Comparison of ENCODE assay signal across 8 cellular contexts in the genomic region with DNA sequence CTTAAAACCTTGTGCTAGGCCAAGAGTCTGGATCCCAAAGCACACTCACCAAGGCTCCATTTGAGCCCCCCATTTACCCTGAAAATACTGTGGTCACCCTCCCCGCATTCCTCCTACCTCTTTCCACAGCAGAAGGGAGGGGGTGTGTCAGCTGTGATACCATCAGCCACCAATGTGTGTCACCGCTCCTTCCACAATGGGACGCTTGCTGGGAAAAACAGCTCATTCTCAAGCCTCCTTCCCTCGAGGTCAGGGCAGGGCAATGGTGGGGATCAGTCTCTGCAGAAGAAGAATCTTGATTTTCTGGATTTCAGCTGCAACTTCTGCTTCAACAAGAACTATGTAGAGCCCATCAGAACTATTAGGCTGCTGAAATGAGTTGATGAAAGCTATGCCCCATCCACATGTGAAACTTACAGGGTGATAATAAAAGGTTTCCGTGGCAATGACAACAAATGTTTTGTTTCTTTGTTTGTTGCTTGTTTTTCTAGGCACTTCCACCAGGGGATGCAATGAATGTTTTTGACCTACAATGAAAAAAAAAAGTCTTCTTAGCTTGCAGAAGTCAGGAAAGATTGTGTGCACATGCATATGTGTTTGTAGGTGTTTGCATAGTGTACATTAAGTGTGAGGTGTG. TPM values are rescaled to one million over a fixed set of nuclear protein-coding genes. Genes with fewer than 3 reads are reported as not detected.
DNase-seq lines count a peak whose midpoint lies in the region; ATAC-seq and TF ChIP-seq lines count a peak whose summit lies in the region.

No MANE protein-coding gene starts in this region.

- H3K27ac Mint-ChIP-seq in activated naive CD4-positive, alpha-beta T cell treated with anti-CD3 and anti-CD28 coated beads for 36 hours = no peak overlapping the region

- 41 to 49% methylated on average over 5 of the region's 5 CpGs for WGBS in testis, 2 donors

- TF ChIP-seq POLR2A in testis (IDR thresholded peaks at IDR 0.05) = no peak

- peak in 1 of 3 experiments; percentile 20 for TF ChIP-seq CTCF in testis (IDR thresholded peaks at IDR 0.05)

- no peaks in the 10 kb centered on the region for H3K9me3 ChIP-seq in testis

- no peak overlapping the region for H3K4me3 Mint-ChIP-seq in activated naive CD4-positive, alpha-beta T cell treated with anti-CD3 and anti-CD28 coated beads for 36 hours
- no peak overlapping the region for H3K4me3 Mint-ChIP-seq in activated T-cell treated with anti-CD3 and anti-CD28 coated beads, Interleukin-2, amount 50 U/mL, for 4 hours

- H3K4me1 ChIP-seq in testis = no peaks in the 10 kb centered on the region

- no peak overlapping the region for H3K4me3 ChIP-seq in testis

- H3K36me3 Mint-ChIP-seq in activated naive CD4-positive, alpha-beta T cell treated with anti-CD3 and anti-CD28 coated beads for 36 hours (ENCODE audit: low read depth) = no peaks in the 10 kb centered on the region
- H3K36me3 Mint-ChIP-seq in activated T-cell treated with anti-CD3 and anti-CD28 coated beads, Interleukin-2, amount 50 U/mL, for 4 hours (ENCODE audit: insufficient read depth) = no peaks in the 10 kb centered on the region

- peaks cover 4% of the 10 kb centered on the region for H3K27me3 Mint-ChIP-seq in activated naive CD4-positive, alpha-beta T cell treated with anti-CD3 and anti-CD28 coated beads for 36 hours (ENCODE audit: low read depth)
- peaks cover 14% of the 10 kb centered on the region for H3K27me3 Mint-ChIP-seq in activated T-cell treated with anti-CD3 and anti-CD28 coated beads, Interleukin-2, amount 50 U/mL, for 4 hours (ENCODE audit: low read depth)

- no peaks in the 10 kb centered on the region for H3K27me3 ChIP-seq in testis

- intact Hi-C loops in activated naive CD4-positive, alpha-beta T cell treated with anti-CD3 and anti-CD28 coated beads for 36 hours (cut with micrococcal nuclease) = no loop called here
- intact Hi-C loops in testis (cut with DNase I; ENCODE audit: low total_unique reads) = no loop called here

- no peaks in the 10 kb centered on the region for H3K4me1 Mint-ChIP-seq in activated naive CD4-positive, alpha-beta T cell treated with anti-CD3 and anti-CD28 coated beads for 36 hours (ENCODE audit: low read depth)
- H3K4me1 Mint-ChIP-seq in activated T-cell treated with anti-CD3 and anti-CD28 coated beads, Interleukin-2, amount 50 U/mL, for 4 hours (ENCODE audit: low read depth) = no peaks in the 10 kb centered on the region

- peak; percentile 39 for DNase-seq in activated naive CD4-positive, alpha-beta T cell treated with anti-CD3 and anti-CD28 coated beads for 36 hours
- DNase-seq in activated naive CD4-positive, alpha-beta T cell (lab: John Stamatoyannopoulos, UW) = no peak
- DNase-seq in NCI-H69 (lab: John Stamatoyannopoulos, UW) (peak; percentile 20), foreskin melanocyte (peak; percentile 37), testis (peak; percentile 23), NCI-H2171 treated with DMSO at 0.1 percent for 48 hours (lab: John Stamatoyannopoulos, UW) (no peak)
- no peak for DNase-seq in activated T-cell treated with anti-CD3 and anti-CD28 coated beads, Interleukin-2, amount 50 U/mL, for 4 hours

- H3K36me3 ChIP-seq in testis (ENCODE audit: low read depth, missing control alignments) = no peaks in the 10 kb centered on the region

- no peaks in the 10 kb centered on the region for H3K9me3 Mint-ChIP-seq in activated naive CD4-positive, alpha-beta T cell treated with anti-CD3 and anti-CD28 coated beads for 36 hours
- no peaks in the 10 kb centered on the region for H3K9me3 Mint-ChIP-seq in activated T-cell treated with anti-CD3 and anti-CD28 coated beads, Interleukin-2, amount 50 U/mL, for 4 hours

- CTCF ChIA-PET in activated naive CD4-positive, alpha-beta T cell treated with anti-CD3 and anti-CD28 coated beads for 36 hours (lab: Charles Lee) = interaction anchor here (0.6 to 1.3 kb wide), 4 partner anchors 26 to 979 kb away, joined by 3 to 5 read pairs (median 4); no protein-coding TSS in a partner anchor

- ATAC-seq in GM19023 (IDR thresholded peaks at IDR 0.05; ENCODE audit: unreplicated experiment) = no peak
- no peak for ATAC-seq in activated T-cell treated with anti-CD3 and anti-CD28 coated beads, Interleukin-2, amount 50 U/mL, for 4 hours

- H3K27ac ChIP-seq in testis = no peak overlapping the region

RNA-seq across cellular contexts. Expression of a gene that starts 26.4 kb away (rescaled TPM):
- total RNA-seq in activated naive CD4-positive, alpha-beta T cell treated with anti-CD3 and anti-CD28 coated beads for 36 hours = 10 to 100 TPM; 21.4 to 21.5 TPM
- 10 to 100 TPM; 50.6 to 53.0 TPM for total RNA-seq in testis
- 40.5 TPM for polyA plus RNA-seq in testis (ENCODE audit: insufficient read depth, low read depth, low replicate concordance)
- total RNA-seq in activated T-cell treated with anti-CD3 and anti-CD28 coated beads, Interleukin-2, amount 50 U/mL, for 4 hours = 10 to 100 TPM; 26.0 to 27.4 (median 26.2) TPM

Comparison
In these comparisons a context has a peak if more than half of its experiments do, and no peak if none do; other contexts are left out.
1. DNase-seq: peak in activated naive CD4-positive, alpha-beta T cell treated with anti-CD3 and anti-CD28 coated beads for 36 hours (single experiment), NCI-H69 (single experiment), foreskin melanocyte (single experiment) and testis (single experiment); none in activated naive CD4-positive, alpha-beta T cell (0 of 4), NCI-H2171 treated with DMSO at 0.1 percent for 48 hours (single experiment) and activated T-cell treated with anti-CD3 and anti-CD28 coated beads, Interleukin-2, amount 50 U/mL, for 4 hours (single experiment).